In the genomic region with DNA sequence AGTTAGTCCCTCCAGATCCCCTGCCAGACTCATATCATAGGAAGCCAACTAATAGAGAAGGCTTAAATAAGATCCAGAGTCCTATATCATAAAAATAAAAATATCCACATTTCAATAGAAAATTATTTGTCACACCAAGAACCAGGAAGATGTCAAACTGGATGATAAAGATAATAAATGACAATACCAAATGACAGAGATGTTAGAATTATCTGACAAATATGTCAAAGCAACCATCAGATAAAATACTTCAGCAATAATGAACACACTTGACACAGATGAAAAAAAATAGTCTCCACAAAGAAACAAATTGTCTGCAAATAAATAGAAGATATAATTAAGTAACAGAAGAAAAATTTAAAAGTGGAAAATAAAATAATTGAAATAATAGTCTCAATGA, we compare ENCODE assay signal across 26 cellular contexts.
"Had no signal": no experiment of that assay in that cellular context is flagged by ENCODE, and none has a peak within 500 bp of the region (broad histone marks: within the 10 kb centered on the region; RNA-seq: fewer than 3 reads in every experiment).

No MANE protein-coding gene starts in this region.

- H3K27ac ChIP-seq: colonic mucosa, coronary artery, dorsolateral prefrontal cortex, epithelial cell of prostate, esophagus muscularis mucosa, esophagus squamous epithelium, foreskin keratinocyte, gastrocnemius medialis, gastroesophageal sphincter, heart left ventricle, heart right ventricle had no signal

- FAIRE-seq: colon, endothelial cell of umbilical vein, frontal cortex had no signal

- H3K36me3 ChIP-seq: colonic mucosa, esophagus muscularis mucosa, esophagus squamous epithelium, gastrocnemius medialis, gastroesophageal sphincter, heart left ventricle, heart right ventricle had no signal

- H3K27me3 ChIP-seq: colonic mucosa, esophagus muscularis mucosa, esophagus squamous epithelium, foreskin keratinocyte, gastrocnemius medialis, gastroesophageal sphincter, heart left ventricle, heart right ventricle had no signal

- H3K9me3 ChIP-seq: colonic mucosa, esophagus muscularis mucosa, esophagus squamous epithelium, gastrocnemius medialis, gastroesophageal sphincter, heart left ventricle had no signal

- H3K4me1 ChIP-seq: colonic mucosa, esophagus muscularis mucosa, esophagus squamous epithelium, foreskin keratinocyte, gastrocnemius medialis, gastroesophageal sphincter, heart left ventricle, heart right ventricle had no signal

- DNase-seq: colonic mucosa; cortex of kidney; dermis blood vessel endothelial cell; dorsolateral prefrontal cortex; effector CD4-positive, alpha-beta T cell; effector CD8-positive, alpha-beta T cell; effector memory CD4-positive, alpha-beta T cell; effector memory CD8-positive, alpha-beta T cell; erythroblast; esophagus squamous epithelium; foreskin fibroblast; foreskin keratinocyte; foreskin melanocyte; gastrocnemius medialis; glutamatergic neuron; head of caudate nucleus; heart left ventricle; heart right ventricle had no signal

- H3K4me3 ChIP-seq: colonic mucosa, coronary artery, dorsolateral prefrontal cortex, esophagus muscularis mucosa, esophagus squamous epithelium, gastrocnemius medialis, gastroesophageal sphincter, heart left ventricle, heart right ventricle had no signal

- ATAC-seq: effector memory CD8-positive, alpha-beta T cell; esophagus mucosa; foreskin keratinocyte; gastrocnemius medialis; gastroesophageal sphincter; heart left ventricle; heart right ventricle had no signal
